ENCODE assay signal across 11 cellular contexts in the genomic region with DNA sequence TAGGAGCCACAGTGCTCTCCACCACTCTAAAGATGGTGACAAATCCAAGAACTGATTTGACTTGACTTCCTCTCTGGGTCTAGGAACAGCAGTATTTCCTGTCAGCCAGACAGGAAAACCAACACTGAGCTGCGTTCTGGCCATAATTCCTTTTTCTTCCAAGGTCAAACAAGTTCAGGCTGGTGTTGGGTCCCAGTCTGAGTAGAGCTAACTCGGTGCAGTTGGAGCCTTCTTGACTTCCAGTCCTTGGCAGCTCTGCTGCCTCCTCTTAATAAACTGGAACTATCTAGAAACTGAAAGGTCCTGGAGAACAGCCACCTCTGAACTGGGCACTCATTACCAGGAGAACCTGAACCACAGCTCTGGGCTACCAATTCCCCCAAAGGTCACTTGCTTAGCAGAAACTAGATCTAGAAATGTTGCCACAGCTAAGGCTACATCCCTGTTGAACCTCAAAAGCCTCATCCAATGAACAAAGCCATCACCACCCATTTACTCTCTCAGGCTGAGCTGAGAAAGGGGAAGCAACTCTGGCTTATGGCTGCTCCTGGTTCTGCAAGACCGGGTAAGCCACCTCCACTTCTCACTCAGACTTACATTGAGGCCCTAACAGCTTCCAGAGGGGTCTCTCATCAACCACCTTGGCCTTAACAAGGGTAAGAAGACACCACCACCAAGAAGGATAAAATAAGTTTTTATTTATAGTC. TPM values are rescaled to one million over a fixed set of nuclear protein-coding genes. Genes with fewer than 3 reads are reported as not detected.
DNase-seq lines count a peak whose midpoint lies in the region; ATAC-seq and TF ChIP-seq lines count a peak whose summit lies in the region.
"Had no signal": no experiment of that assay in that cellular context is flagged by ENCODE, and none has a peak within 500 bp of the region (broad histone marks: within the 10 kb centered on the region; RNA-seq: fewer than 3 reads in every experiment).

No MANE protein-coding gene starts in this region.

- H3K27ac Mint-ChIP-seq in activated CD8-positive, alpha-beta T cell treated with anti-CD3 and anti-CD28 coated beads for 36 hours: peak overlapping the region; percentile 32
- H3K27ac Mint-ChIP-seq in activated CD8-positive, alpha-beta T cell treated with anti-CD3 and anti-CD28 coated beads, Interleukin-2, amount 10 ng/mL, durations not matched to agents 7 days and 5 days: no peak overlapping the region
- H3K27ac Mint-ChIP-seq in activated CD4-positive, alpha-beta memory T cell treated with anti-CD3 and anti-CD28 coated beads for 36 hours: peak overlapping the region; percentile 30
- peak overlapping the region; percentile 8 to 72 (median 33) for H3K27ac Mint-ChIP-seq in immature natural killer cell
- H3K27ac Mint-ChIP-seq in stimulated activated naive CD8-positive, alpha-beta T cell treated with anti-CD3 and anti-CD28 coated beads, Interleukin-15, amount 100 ng/mL, for 72 hours: peak overlapping the region; percentile 9 to 34

- WGBS in testis, 2 donors: 56 to 60% methylated on average over 3 of the region's 3 CpGs

- H3K9me3 Mint-ChIP-seq in activated CD8-positive, alpha-beta T cell treated with anti-CD3 and anti-CD28 coated beads for 36 hours: no peaks in the 10 kb centered on the region
- no peaks in the 10 kb centered on the region for H3K9me3 Mint-ChIP-seq in activated CD8-positive, alpha-beta T cell treated with anti-CD3 and anti-CD28 coated beads, Interleukin-2, amount 10 ng/mL, durations not matched to agents 7 days and 5 days (ENCODE audit: insufficient read depth)
- H3K9me3 Mint-ChIP-seq in activated CD4-positive, alpha-beta memory T cell treated with anti-CD3 and anti-CD28 coated beads for 36 hours: no peaks in the 10 kb centered on the region
- no peaks in the 10 kb centered on the region for H3K9me3 Mint-ChIP-seq in immature natural killer cell
- H3K9me3 Mint-ChIP-seq in stimulated activated naive CD8-positive, alpha-beta T cell treated with anti-CD3 and anti-CD28 coated beads, Interleukin-15, amount 100 ng/mL, for 72 hours: no peaks in the 10 kb centered on the region

- intact Hi-C loops in activated CD8-positive, alpha-beta T cell treated with anti-CD3 and anti-CD28 coated beads for 36 hours (cut with micrococcal nuclease): no loop called here
- intact Hi-C loops in activated CD4-positive, alpha-beta memory T cell treated with anti-CD3 and anti-CD28 coated beads for 36 hours (cut with micrococcal nuclease): no loop called here
- intact Hi-C loops in testis (cut with DNase I; ENCODE audit: low total_unique reads): no loop called here

- H3K27ac ChIP-seq in testis: no peak overlapping the region
- H3K27ac ChIP-seq: SK-N-MC had no signal

- DNase-seq in activated CD8-positive, alpha-beta T cell treated with anti-CD3 and anti-CD28 coated beads for 36 hours: no peak
- DNase-seq in activated CD8-positive, alpha-beta T cell treated with anti-CD3 and anti-CD28 coated beads, Interleukin-2, amount 10 ng/mL, durations not matched to agents 7 days and 5 days: no peak
- no peak for DNase-seq in activated CD4-positive, alpha-beta memory T cell treated with anti-CD3 and anti-CD28 coated beads for 36 hours
- DNase-seq in immature natural killer cell (no peak), mucosa of gallbladder (ENCODE audit: low spot score) (no peak), testis (no peak)
- no peak for DNase-seq in stimulated activated naive CD8-positive, alpha-beta T cell treated with anti-CD3 and anti-CD28 coated beads, Interleukin-15, amount 100 ng/mL, for 72 hours
- DNase-seq: activated T-cell treated with anti-CD3 and anti-CD28 coated beads, Interleukin-2, amount 50 U/mL, for 1 hour; NCI-H446 had no signal

- H3K4me1 ChIP-seq in testis: no peaks in the 10 kb centered on the region

- CTCF ChIA-PET in activated CD8-positive, alpha-beta T cell treated with anti-CD3 and anti-CD28 coated beads for 36 hours (lab: Charles Lee): no interaction called here
- CTCF ChIA-PET in activated CD8-positive, alpha-beta T cell treated with anti-CD3 and anti-CD28 coated beads, Interleukin-2, amount 10 ng/mL, durations not matched to agents 7 days and 5 days (lab: Charles Lee): interaction anchor here (1.1 kb wide), 1 partner anchor 14 kb away, joined by 4 read pairs; no protein-coding TSS in a partner anchor
- CTCF ChIA-PET in activated CD4-positive, alpha-beta memory T cell treated with anti-CD3 and anti-CD28 coated beads for 36 hours (lab: Charles Lee): no interaction called here

- H3K4me3 ChIP-seq in testis: no peak overlapping the region
- H3K4me3 ChIP-seq: SK-N-MC had no signal

- peaks cover 36% of the 10 kb centered on the region for H3K36me3 Mint-ChIP-seq in activated CD8-positive, alpha-beta T cell treated with anti-CD3 and anti-CD28 coated beads for 36 hours (ENCODE audit: low read depth)
- H3K36me3 Mint-ChIP-seq in activated CD8-positive, alpha-beta T cell treated with anti-CD3 and anti-CD28 coated beads, Interleukin-2, amount 10 ng/mL, durations not matched to agents 7 days and 5 days (ENCODE audit: low read depth): peaks cover 47% of the 10 kb centered on the region
- peaks cover 28% of the 10 kb centered on the region for H3K36me3 Mint-ChIP-seq in activated CD4-positive, alpha-beta memory T cell treated with anti-CD3 and anti-CD28 coated beads for 36 hours
- H3K36me3 Mint-ChIP-seq in immature natural killer cell: peaks cover 8 to 37% (median 22%) of the 10 kb centered on the region in 3 donors

- POLR2A ChIA-PET in activated CD8-positive, alpha-beta T cell treated with anti-CD3 and anti-CD28 coated beads for 36 hours (lab: Charles Lee): no interaction called here
- POLR2A ChIA-PET in activated CD8-positive, alpha-beta T cell treated with anti-CD3 and anti-CD28 coated beads, Interleukin-2, amount 10 ng/mL, durations not matched to agents 7 days and 5 days (lab: Charles Lee): no interaction called here
- POLR2A ChIA-PET in activated CD4-positive, alpha-beta memory T cell treated with anti-CD3 and anti-CD28 coated beads for 36 hours (lab: Charles Lee): no interaction called here

- H3K36me3 ChIP-seq in testis (ENCODE audit: low read depth, missing control alignments): no peaks in the 10 kb centered on the region

- TF ChIP-seq POLR2A in testis (IDR thresholded peaks at IDR 0.05): no peak

- H3K27me3 Mint-ChIP-seq in activated CD8-positive, alpha-beta T cell treated with anti-CD3 and anti-CD28 coated beads for 36 hours: no peaks in the 10 kb centered on the region
- H3K27me3 Mint-ChIP-seq in activated CD8-positive, alpha-beta T cell treated with anti-CD3 and anti-CD28 coated beads, Interleukin-2, amount 10 ng/mL, durations not matched to agents 7 days and 5 days (ENCODE audit: low read depth): no peaks in the 10 kb centered on the region
- no peaks in the 10 kb centered on the region for H3K27me3 Mint-ChIP-seq in activated CD4-positive, alpha-beta memory T cell treated with anti-CD3 and anti-CD28 coated beads for 36 hours
- peaks cover 0 to 2% (median 0%) of the 10 kb centered on the region in 3 donors for H3K27me3 Mint-ChIP-seq in immature natural killer cell (ENCODE audit: low read depth in 3 of 3)
- no peaks in the 10 kb centered on the region for H3K27me3 Mint-ChIP-seq in stimulated activated naive CD8-positive, alpha-beta T cell treated with anti-CD3 and anti-CD28 coated beads, Interleukin-15, amount 100 ng/mL, for 72 hours

- no peak overlapping the region for H3K4me3 Mint-ChIP-seq in activated CD8-positive, alpha-beta T cell treated with anti-CD3 and anti-CD28 coated beads for 36 hours
- H3K4me3 Mint-ChIP-seq in activated CD8-positive, alpha-beta T cell treated with anti-CD3 and anti-CD28 coated beads, Interleukin-2, amount 10 ng/mL, durations not matched to agents 7 days and 5 days: no peak overlapping the region
- no peak overlapping the region for H3K4me3 Mint-ChIP-seq in activated CD4-positive, alpha-beta memory T cell treated with anti-CD3 and anti-CD28 coated beads for 36 hours
- H3K4me3 Mint-ChIP-seq in immature natural killer cell: no peak overlapping the region
- no peak overlapping the region for H3K4me3 Mint-ChIP-seq in stimulated activated naive CD8-positive, alpha-beta T cell treated with anti-CD3 and anti-CD28 coated beads, Interleukin-15, amount 100 ng/mL, for 72 hours

- TF ChIP-seq CTCF in activated CD8-positive, alpha-beta T cell treated with anti-CD3 and anti-CD28 coated beads for 36 hours (IDR thresholded peaks at IDR 0.05): no peak
- TF ChIP-seq CTCF in testis (IDR thresholded peaks at IDR 0.05): no peak

- no peaks in the 10 kb centered on the region for H3K27me3 ChIP-seq in testis

- no peaks in the 10 kb centered on the region for H3K9me3 ChIP-seq in testis

- H3K4me1 Mint-ChIP-seq in activated CD8-positive, alpha-beta T cell treated with anti-CD3 and anti-CD28 coated beads for 36 hours (ENCODE audit: low read depth): peaks cover 9% of the 10 kb centered on the region
- peaks cover 27% of the 10 kb centered on the region for H3K4me1 Mint-ChIP-seq in activated CD8-positive, alpha-beta T cell treated with anti-CD3 and anti-CD28 coated beads, Interleukin-2, amount 10 ng/mL, durations not matched to agents 7 days and 5 days (ENCODE audit: low read depth)
- peaks cover 19% of the 10 kb centered on the region for H3K4me1 Mint-ChIP-seq in activated CD4-positive, alpha-beta memory T cell treated with anti-CD3 and anti-CD28 coated beads for 36 hours (ENCODE audit: low read depth)
- peaks cover 22 to 62% of the 10 kb centered on the region in 2 donors for H3K4me1 Mint-ChIP-seq in immature natural killer cell
- H3K4me1 Mint-ChIP-seq in stimulated activated naive CD8-positive, alpha-beta T cell treated with anti-CD3 and anti-CD28 coated beads, Interleukin-15, amount 100 ng/mL, for 72 hours: peaks cover 30% of the 10 kb centered on the region

- ATAC-seq in activated CD8-positive, alpha-beta T cell treated with anti-CD3 and anti-CD28 coated beads for 36 hours: peak; percentile 42
- no peak for ATAC-seq in activated CD8-positive, alpha-beta T cell treated with anti-CD3 and anti-CD28 coated beads, Interleukin-2, amount 10 ng/mL, durations not matched to agents 7 days and 5 days
- ATAC-seq in stimulated activated naive CD8-positive, alpha-beta T cell treated with anti-CD3 and anti-CD28 coated beads, Interleukin-15, amount 100 ng/mL, for 72 hours: no peak
- no peak for ATAC-seq in HG03175 (IDR thresholded peaks at IDR 0.05; ENCODE audit: unreplicated experiment)

RNA-seq across cellular contexts. Expression of gene MAX, which starts 27.7 kb away (rescaled TPM):
- total RNA-seq in activated CD8-positive, alpha-beta T cell treated with anti-CD3 and anti-CD28 coated beads for 36 hours: 10 to 100 TPM; 92.6 to 92.8 TPM
- 100 to 1,000 TPM; 132 to 134 TPM for total RNA-seq in activated CD8-positive, alpha-beta T cell treated with anti-CD3 and anti-CD28 coated beads, Interleukin-2, amount 10 ng/mL, durations not matched to agents 7 days and 5 days
- total RNA-seq in activated CD4-positive, alpha-beta memory T cell treated with anti-CD3 and anti-CD28 coated beads for 36 hours: 10 to 100 TPM; 74.5 to 80.7 TPM
- polyA plus RNA-seq in immature natural killer cell (100 to 1,000 TPM; 121 to 139 (median 135) TPM), testis (ENCODE audit: insufficient read depth, low read depth, low replicate concordance) (56.7 TPM)
- total RNA-seq in mucosa of gallbladder (109 TPM), testis (10 to 100 TPM; 53.1 to 56.4 TPM)
